ENCODE assay signal across 9 cellular contexts in the genomic region with DNA sequence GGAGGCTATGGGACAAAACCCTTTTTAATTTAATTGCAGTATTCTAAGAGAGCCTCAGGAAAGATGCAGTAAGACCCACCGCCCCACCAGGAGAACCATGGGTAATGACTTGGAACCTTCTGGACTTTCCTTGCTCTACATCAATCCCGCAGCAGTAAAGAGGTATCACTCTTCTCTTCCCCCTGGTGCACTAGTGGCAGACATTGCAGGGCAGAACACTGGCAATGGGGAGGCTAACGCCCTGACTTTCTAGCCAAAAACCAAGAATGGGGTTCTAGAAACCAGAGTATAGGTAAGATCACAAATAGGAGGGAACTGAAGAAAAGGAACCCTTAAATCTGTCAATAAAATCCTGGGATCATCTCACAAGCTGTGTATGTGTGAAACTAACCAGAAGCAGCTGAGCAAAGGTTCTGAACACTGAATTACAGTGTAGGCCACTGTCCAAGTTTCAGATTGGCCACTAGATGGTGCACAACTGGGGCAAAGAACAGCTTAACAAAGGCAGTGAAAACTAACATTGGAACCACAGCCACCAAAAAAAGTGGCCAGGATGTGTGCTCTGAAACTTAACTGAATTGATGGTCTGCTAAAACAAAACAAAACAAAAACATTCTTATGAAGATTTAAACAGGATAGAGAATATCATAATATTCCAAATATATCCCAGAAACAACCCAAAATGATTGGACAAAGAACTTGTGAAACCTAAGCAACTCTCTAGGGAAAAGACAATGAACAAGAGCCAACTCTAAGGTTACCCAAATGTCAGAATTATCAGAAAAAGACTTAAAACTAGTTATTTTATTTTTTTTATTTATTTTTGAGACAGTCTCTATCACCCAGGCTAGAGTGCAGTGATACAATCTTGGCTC. TPM values are rescaled to one million over a fixed set of nuclear protein-coding genes. Genes with fewer than 3 reads are reported as not detected.
DNase-seq lines count a peak whose midpoint lies in the region; ATAC-seq and TF ChIP-seq lines count a peak whose summit lies in the region.
"Had no signal": no experiment of that assay in that cellular context is flagged by ENCODE, and none has a peak within 500 bp of the region (broad histone marks: within the 10 kb centered on the region; RNA-seq: fewer than 3 reads in every experiment).

No MANE protein-coding gene starts in this region.

- no peak overlapping the region for H2AK5ac ChIP-seq in mesendoderm (ENCODE audit: low read length)

- H2BK5ac ChIP-seq in mesendoderm (ENCODE audit: low read length) = no peak overlapping the region

- H3K4me3 ChIP-seq in AG10803 (ENCODE audit: low read length) (no peak overlapping the region), mesendoderm (ENCODE audit: low read length) (no peak overlapping the region)

- WGBS in mesendoderm (ENCODE audit: extremely low coverage, insufficient coverage, low lambda C conversion rate) = no CpG with 5 or more reads among the region's 3 CpGs

- peaks cover 7% of the 10 kb centered on the region for H3K4me1 Mint-ChIP-seq in chondrocyte (ENCODE audit: low read depth)
- H3K4me1 Mint-ChIP-seq: memory B cell had no signal

- DNase-seq in AG10803 (ENCODE audit: low read depth) (peak; percentile 69), HUDEP-2 (lab: John Stamatoyannopoulos, UW; ENCODE audit: unreplicated experiment in 76 of 76) (peak in 43 of 76 experiments; percentile 0 to 54 (median 20)), SHP77 treated with DMSO at 0.1 percent for 48 hours (lab: John Stamatoyannopoulos, UW) (peak; percentile 42), chondrocyte (ENCODE audit: low spot score) (no peak), mesendoderm (peak; percentile 72), omental fat pad (ENCODE audit: low spot score) (no peak)

- no peak overlapping the region for H3K9ac ChIP-seq in mesendoderm (ENCODE audit: low read length)

- no peak overlapping the region for H2BK120ac ChIP-seq in mesendoderm (ENCODE audit: low read depth, low read length)

- no peaks in the 10 kb centered on the region for H3K79me2 ChIP-seq in mesendoderm (ENCODE audit: control insufficient read depth, insufficient read depth, low read length)

- H3K27ac Mint-ChIP-seq in chondrocyte (ENCODE audit: unreplicated experiment) = peak overlapping the region; percentile 32
- H3K27ac Mint-ChIP-seq: memory B cell had no signal

- H3K4me3 Mint-ChIP-seq in chondrocyte (ENCODE audit: unreplicated experiment) = no peak overlapping the region
- H3K4me3 Mint-ChIP-seq: memory B cell had no signal

- H3K4me1 ChIP-seq in mesendoderm (ENCODE audit: control insufficient read depth, low read depth, low read length) = no peaks in the 10 kb centered on the region

- H4K5ac ChIP-seq in mesendoderm (ENCODE audit: low read length) = peak overlapping the region; percentile 64

- no peaks in the 10 kb centered on the region for H3K27me3 Mint-ChIP-seq in chondrocyte (ENCODE audit: low read depth)

- TF ChIP-seq CTCF in AG10803 (conservative IDR thresholded peaks at IDR 0.05; ENCODE audit: low read length) = peak; percentile 95
- TF ChIP-seq CTCF in GM12874 (IDR thresholded peaks at IDR 0.05; ENCODE audit: insufficient read depth, low read depth, low read length) = peak; percentile 84
- peak; percentile 82 for TF ChIP-seq CTCF in chondrocyte (IDR thresholded peaks at IDR 0.05)
- TF ChIP-seq CTCF in omental fat pad (IDR thresholded peaks at IDR 0.05) = no peak

- H3K18ac ChIP-seq in mesendoderm (ENCODE audit: low read length) = no peak overlapping the region

- no peaks in the 10 kb centered on the region for H3K79me1 ChIP-seq in mesendoderm (ENCODE audit: low read length)

- H3K27me3 ChIP-seq in mesendoderm (ENCODE audit: insufficient read depth, low read length, poor library complexity) = no peaks in the 10 kb centered on the region

- H3K4me2 ChIP-seq in mesendoderm (ENCODE audit: low read length) = no peak overlapping the region

- H3K4ac ChIP-seq in mesendoderm (ENCODE audit: low read depth, low read length) = no peak overlapping the region

- no peak overlapping the region for H2BK15ac ChIP-seq in mesendoderm (replicated peaks; ENCODE audit: low read depth)

- peaks cover 17% of the 10 kb centered on the region for H3K9me3 Mint-ChIP-seq in chondrocyte (ENCODE audit: low read depth)

- H3K56ac ChIP-seq in mesendoderm (ENCODE audit: low read length) = no peak overlapping the region

- H3K36me3 ChIP-seq in mesendoderm (ENCODE audit: control insufficient read depth, insufficient read depth, low read length) = no peaks in the 10 kb centered on the region

- no peak overlapping the region for H3K23ac ChIP-seq in mesendoderm (ENCODE audit: low read length)

- no peak overlapping the region for H4K8ac ChIP-seq in mesendoderm (ENCODE audit: low read depth, low read length)

- H3K27ac ChIP-seq in mesendoderm (ENCODE audit: low read depth, low read length) = no peak overlapping the region

- ATAC-seq in HG02870 (IDR thresholded peaks at IDR 0.05; ENCODE audit: unreplicated experiment) = no peak
- ATAC-seq in omental fat pad (ENCODE audit: low FRiP score) = no peak

- peaks cover 46% of the 10 kb centered on the region for H3K36me3 Mint-ChIP-seq in chondrocyte (ENCODE audit: low read depth)

RNA-seq across cellular contexts. Expression of a gene that starts 6.6 kb away (rescaled TPM):
- 5.7 to 7.1 TPM (median 7.1 TPM) in 3 replicates for total RNA-seq in chondrocyte
- polyA plus RNA-seq in mesendoderm (2013, experiment 1 of 2) = 0.31 TPM
- 0.21 TPM for polyA plus RNA-seq in mesendoderm (2013, experiment 2 of 2)
- 1 to 10 TPM in 3 of 4 donors, under 1 TPM in 1; 0.79 to 5.7 (median 4.1) TPM for total RNA-seq in omental fat pad

Comparison
In these comparisons a context has a peak if more than half of its experiments do, and no peak if none do; other contexts are left out.
1. DNase-seq: peak in AG10803 (single experiment), HUDEP-2 (43 of 76), SHP77 treated with DMSO at 0.1 percent for 48 hours (single experiment) and mesendoderm (single experiment); none in chondrocyte (single experiment) and omental fat pad (single experiment).
2. CTCF ChIP-seq: peak in AG10803 (single experiment), GM12874 (single experiment) and chondrocyte (single experiment); none in omental fat pad (0 of 3).